In genomic region chr14:58830121-58830520, GRCh38 we compare ENCODE assay signal across 33 cellular contexts.
"Had no signal": no experiment of that assay in that cellular context is flagged by ENCODE, and none has a peak within 500 bp of the region (broad histone marks: within the 10 kb centered on the region; RNA-seq: fewer than 3 reads in every experiment).

No MANE protein-coding gene starts in this region.

- H3K27ac Mint-ChIP-seq: activated T-helper 1 cell treated with anti-CD3 and anti-CD28 coated beads, Interleukin-12 subunit alpha, Interleukin-12 subunit beta, Interleukin-2, Interleukin-4 antibody, amounts not matched to agents 30 ng/mL and 10 ng/mL and 1 ng/mL, durations not matched to agents 14 hours and 24 hours and 36 hours; naive thymus-derived CD8-positive, alpha-beta T cell; stimulated activated memory B cell treated with anti-CD40 and anti-IgM and Interleukin-4, amounts not matched to agents 10 μg/mL and 1 μg/mL and 100 μg/mL, for 72 hours; stimulated activated naive CD8-positive, alpha-beta T cell treated with anti-CD3 and anti-CD28 coated beads, Interleukin-15, amount 100 ng/mL, for 72 hours had no signal

- H3K4me1 ChIP-seq: breast epithelium, esophagus muscularis mucosa, foreskin keratinocyte, heart left ventricle, left lung, pancreas, prostate gland had no signal

- ATAC-seq: foreskin keratinocyte; heart left ventricle; naive thymus-derived CD8-positive, alpha-beta T cell; sciatic nerve; stimulated activated memory B cell treated with anti-CD40 and anti-IgM and Interleukin-4, amounts not matched to agents 10 μg/mL and 1 μg/mL and 100 μg/mL, for 72 hours; stimulated activated naive CD8-positive, alpha-beta T cell treated with anti-CD3 and anti-CD28 coated beads, Interleukin-15, amount 100 ng/mL, for 72 hours had no signal

- H3K9me3 Mint-ChIP-seq: activated T-helper 1 cell treated with anti-CD3 and anti-CD28 coated beads, Interleukin-12 subunit alpha, Interleukin-12 subunit beta, Interleukin-2, Interleukin-4 antibody, amounts not matched to agents 30 ng/mL and 10 ng/mL and 1 ng/mL, durations not matched to agents 14 hours and 24 hours and 36 hours; stimulated activated naive CD8-positive, alpha-beta T cell treated with anti-CD3 and anti-CD28 coated beads, Interleukin-15, amount 100 ng/mL, for 72 hours had no signal

- H3K27me3 Mint-ChIP-seq: central memory CD8-positive, alpha-beta T cell; stimulated activated memory B cell treated with anti-CD40 and anti-IgM and Interleukin-4, amounts not matched to agents 10 μg/mL and 1 μg/mL and 100 μg/mL, for 72 hours; stimulated activated naive CD8-positive, alpha-beta T cell treated with anti-CD3 and anti-CD28 coated beads, Interleukin-15, amount 100 ng/mL, for 72 hours had no signal

- H3K9me3 ChIP-seq: breast epithelium, pancreas, prostate gland, upper lobe of left lung had no signal

- H3K4me3 Mint-ChIP-seq: activated T-helper 1 cell treated with anti-CD3 and anti-CD28 coated beads, Interleukin-12 subunit alpha, Interleukin-12 subunit beta, Interleukin-2, Interleukin-4 antibody, amounts not matched to agents 30 ng/mL and 10 ng/mL and 1 ng/mL, durations not matched to agents 14 hours and 24 hours and 36 hours; central memory CD8-positive, alpha-beta T cell; naive thymus-derived CD8-positive, alpha-beta T cell; neural crest cell; stimulated activated memory B cell treated with anti-CD40 and anti-IgM and Interleukin-4, amounts not matched to agents 10 μg/mL and 1 μg/mL and 100 μg/mL, for 72 hours; stimulated activated naive CD8-positive, alpha-beta T cell treated with anti-CD3 and anti-CD28 coated beads, Interleukin-15, amount 100 ng/mL, for 72 hours had no signal

- H3K36me3 ChIP-seq: breast epithelium, esophagus muscularis mucosa, heart left ventricle, left lung, lower lobe of right lung, pancreas, prostate gland, upper lobe of left lung had no signal

- H3K36me3 Mint-ChIP-seq: naive thymus-derived CD8-positive, alpha-beta T cell; stimulated activated memory B cell treated with anti-CD40 and anti-IgM and Interleukin-4, amounts not matched to agents 10 μg/mL and 1 μg/mL and 100 μg/mL, for 72 hours had no signal

- H3K4me3 ChIP-seq: breast epithelium, esophagus muscularis mucosa, heart left ventricle, lower lobe of right lung, pancreas, prostate gland, upper lobe of left lung had no signal

- FAIRE-seq: pancreas, TTC549 had no signal

- H3K27ac ChIP-seq: breast epithelium, esophagus muscularis mucosa, foreskin keratinocyte, heart left ventricle, left lung, lower lobe of right lung, pancreas, prostate gland, upper lobe of left lung, VCaP had no signal

- H3K4me1 Mint-ChIP-seq: central memory CD8-positive, alpha-beta T cell; naive thymus-derived CD8-positive, alpha-beta T cell; neural crest cell; stimulated activated naive CD8-positive, alpha-beta T cell treated with anti-CD3 and anti-CD28 coated beads, Interleukin-15, amount 100 ng/mL, for 72 hours had no signal

- DNase-seq: activated CD4-positive, alpha-beta T cell treated with anti-CD3 and anti-CD28 coated beads for 4 hours; activated CD4-positive, alpha-beta T cell treated with anti-CD3 and anti-CD28 coated beads, Interleukin-2, amount 50 U/mL, for 4 hours; activated effector memory CD4-positive, alpha-beta T cell treated with anti-CD3 and anti-CD28 coated beads, Interleukin-2, amount 50 U/mL, for 16 hours; activated naive CD4-positive, alpha-beta T cell treated with anti-CD3 and anti-CD28 coated beads, Interleukin-2, amount 50 U/mL, for 16 hours; activated T-cell treated with anti-CD3 and anti-CD28 coated beads, Interleukin-2, amount 50 U/mL, for 1 hour; amniotic stem cell; dermis blood vessel endothelial cell; effector CD4-positive, alpha-beta T cell; foreskin keratinocyte; heart left ventricle; left lung; lower lobe of right lung; naive thymus-derived CD8-positive, alpha-beta T cell; nucleus accumbens; pancreas; retina; stimulated activated CD4-positive, alpha-beta T cell treated with anti-CD3 and anti-CD28 coated beads, Interleukin-1b, Interleukin-23, amount 100 ng/mL, for 48 hours; stimulated activated CD4-positive, alpha-beta T cell treated with anti-CD3 and anti-CD28 coated beads, Interleukin-4, amount 100 ng/mL, for 4 hours; stimulated activated CD8-positive, alpha-beta memory T cell treated with anti-CD3 and anti-CD28 coated beads, Interleukin-4, amount 100 ng/mL, for 48 hours; stimulated activated naive CD8-positive, alpha-beta T cell treated with anti-CD3 and anti-CD28 coated beads, Interleukin-15, amount 100 ng/mL, for 72 hours; substantia nigra; T-helper 9 cell; upper lobe of left lung had no signal

- H3K27me3 ChIP-seq: breast epithelium, esophagus muscularis mucosa, heart left ventricle, left lung, pancreas, upper lobe of left lung had no signal
